Comparison of ENCODE assay signal across 22 cellular contexts in genomic region chr15:86834115-86834863, GRCh38.
"Had no signal": no experiment of that assay in that cellular context is flagged by ENCODE, and none has a peak within 500 bp of the region (broad histone marks: within the 10 kb centered on the region; RNA-seq: fewer than 3 reads in every experiment).

No MANE protein-coding gene starts in this region.

- DNase-seq: activated CD8-positive, alpha-beta memory T cell treated with anti-CD3 and anti-CD28 coated beads for 24 hours; activated CD8-positive, alpha-beta memory T cell treated with anti-CD3 and anti-CD28 coated beads, Interleukin-2, amount 50 U/mL, for 4 hours; activated naive CD4-positive, alpha-beta T cell treated with anti-CD3 and anti-CD28 coated beads for 36 hours; activated naive CD8-positive, alpha-beta T cell treated with anti-CD3 and anti-CD28 coated beads, Interleukin-2, amount 10 ng/mL, durations not matched to agents 7 days and 5 days; activated T-cell treated with anti-CD3 and anti-CD28 coated beads, Interleukin-2, amount 50 U/mL, for 24 hours; amniotic stem cell; cerebellar nuclear complex; immature natural killer cell; midbrain; stimulated activated CD4-positive, alpha-beta T cell treated with anti-CD3 and anti-CD28 coated beads, Interleukin-15, amount 100 ng/mL, for 24 hours; stomach; T-helper 9 cell; transverse colon; uterus had no signal

- H3K27ac Mint-ChIP-seq: activated naive CD4-positive, alpha-beta T cell treated with anti-CD3 and anti-CD28 coated beads for 36 hours; activated naive CD8-positive, alpha-beta T cell treated with anti-CD3 and anti-CD28 coated beads, Interleukin-2, amount 10 ng/mL, durations not matched to agents 7 days and 5 days; activated T-cell treated with anti-CD3 and anti-CD28 coated beads, Interleukin-2, amount 50 U/mL, for 24 hours; immature natural killer cell; natural killer cell treated with Interleukin-12 subunit alpha and Interleukin-12 subunit beta and Interleukin-15 and Interleukin-18, amount 100 ng/mL, for 72 hours; stimulated activated memory B cell treated with anti-CD40 and anti-IgM and Interleukin-4, amounts not matched to agents 10 μg/mL and 1 μg/mL and 100 μg/mL, for 72 hours; WTC11 had no signal

- H3K4me1 ChIP-seq: breast epithelium, stomach, suprapubic skin, transverse colon, uterus had no signal

- H3K4me3 Mint-ChIP-seq: activated naive CD4-positive, alpha-beta T cell treated with anti-CD3 and anti-CD28 coated beads for 36 hours; activated naive CD8-positive, alpha-beta T cell treated with anti-CD3 and anti-CD28 coated beads, Interleukin-2, amount 10 ng/mL, durations not matched to agents 7 days and 5 days; activated T-cell treated with anti-CD3 and anti-CD28 coated beads, Interleukin-2, amount 50 U/mL, for 24 hours; immature natural killer cell; natural killer cell treated with Interleukin-12 subunit alpha and Interleukin-12 subunit beta and Interleukin-15 and Interleukin-18, amount 100 ng/mL, for 72 hours; stimulated activated memory B cell treated with anti-CD40 and anti-IgM and Interleukin-4, amounts not matched to agents 10 μg/mL and 1 μg/mL and 100 μg/mL, for 72 hours; WTC11 had no signal

- H3K4me2 ChIP-seq: smooth muscle cell had no signal

- H3K27me3 ChIP-seq: breast epithelium, stomach, suprapubic skin, transverse colon, uterus had no signal

- H3K27me3 Mint-ChIP-seq: activated naive CD8-positive, alpha-beta T cell treated with anti-CD3 and anti-CD28 coated beads, Interleukin-2, amount 10 ng/mL, durations not matched to agents 7 days and 5 days; stimulated activated memory B cell treated with anti-CD40 and anti-IgM and Interleukin-4, amounts not matched to agents 10 μg/mL and 1 μg/mL and 100 μg/mL, for 72 hours had no signal

- H3K36me3 ChIP-seq: breast epithelium, stomach, suprapubic skin, transverse colon, uterus had no signal

- H3K36me3 Mint-ChIP-seq: activated naive CD8-positive, alpha-beta T cell treated with anti-CD3 and anti-CD28 coated beads, Interleukin-2, amount 10 ng/mL, durations not matched to agents 7 days and 5 days; immature natural killer cell; natural killer cell treated with Interleukin-12 subunit alpha and Interleukin-12 subunit beta and Interleukin-15 and Interleukin-18, amount 100 ng/mL, for 72 hours; stimulated activated memory B cell treated with anti-CD40 and anti-IgM and Interleukin-4, amounts not matched to agents 10 μg/mL and 1 μg/mL and 100 μg/mL, for 72 hours; WTC11 had no signal

- H3K9me3 ChIP-seq: breast epithelium, suprapubic skin, transverse colon, uterus had no signal

- H3K9me3 Mint-ChIP-seq: activated naive CD4-positive, alpha-beta T cell treated with anti-CD3 and anti-CD28 coated beads for 36 hours had no signal

- ATAC-seq: natural killer cell treated with Interleukin-12 subunit alpha and Interleukin-12 subunit beta and Interleukin-15 and Interleukin-18, amount 100 ng/mL, for 72 hours; sciatic nerve; stimulated activated memory B cell treated with anti-CD40 and anti-IgM and Interleukin-4, amounts not matched to agents 10 μg/mL and 1 μg/mL and 100 μg/mL, for 72 hours; WTC11 had no signal

- H3K4me1 Mint-ChIP-seq: activated naive CD8-positive, alpha-beta T cell treated with anti-CD3 and anti-CD28 coated beads, Interleukin-2, amount 10 ng/mL, durations not matched to agents 7 days and 5 days; immature natural killer cell; stimulated activated memory B cell treated with anti-CD40 and anti-IgM and Interleukin-4, amounts not matched to agents 10 μg/mL and 1 μg/mL and 100 μg/mL, for 72 hours had no signal

- H3K27ac ChIP-seq: breast epithelium, coronary artery, stomach, suprapubic skin, transverse colon, uterus had no signal

- H3K4me3 ChIP-seq: breast epithelium, coronary artery, smooth muscle cell, stomach, suprapubic skin, transverse colon, uterus had no signal
